In genomic region chr5:160360310-160360709, GRCh38 we compare ENCODE assay signal across 1 cellular context.
TF ChIP-seq lines count a peak whose summit lies in the region.

No MANE protein-coding gene starts in this region.

TF ChIP-seq in WTC11, 78 proteins besides CTCF, POLR2A, EP300 and RAD21:
- TF ChIP-seq USF2 (CRISPR knock-in tag; IDR thresholded peaks at IDR 0.05) (no peak), SMAD4 (CRISPR knock-in tag; IDR thresholded peaks at IDR 0.05) (no peak), PRDM15 (CRISPR knock-in tag; IDR thresholded peaks at IDR 0.05) (no peak), GABPB1 (CRISPR knock-in tag; IDR thresholded peaks at IDR 0.05) (no peak), MAX (CRISPR knock-in tag; IDR thresholded peaks at IDR 0.05) (no peak), ZNF532 (CRISPR knock-in tag; IDR thresholded peaks at IDR 0.05; ENCODE audit: borderline replicate concordance) (no peak), GRHL2 (CRISPR knock-in tag; IDR thresholded peaks at IDR 0.05; ENCODE audit: insufficient replicate concordance, severe bottlenecking) (no peak), ETV6 (CRISPR knock-in tag; IDR thresholded peaks at IDR 0.05) (no peak), ZNF317 (CRISPR knock-in tag; IDR thresholded peaks at IDR 0.05; ENCODE audit: borderline replicate concordance, low read depth) (no peak), TP53 (CRISPR knock-in tag; IDR thresholded peaks at IDR 0.05) (no peak)
